ENCODE assay signal across 26 cellular contexts in the genomic region with DNA sequence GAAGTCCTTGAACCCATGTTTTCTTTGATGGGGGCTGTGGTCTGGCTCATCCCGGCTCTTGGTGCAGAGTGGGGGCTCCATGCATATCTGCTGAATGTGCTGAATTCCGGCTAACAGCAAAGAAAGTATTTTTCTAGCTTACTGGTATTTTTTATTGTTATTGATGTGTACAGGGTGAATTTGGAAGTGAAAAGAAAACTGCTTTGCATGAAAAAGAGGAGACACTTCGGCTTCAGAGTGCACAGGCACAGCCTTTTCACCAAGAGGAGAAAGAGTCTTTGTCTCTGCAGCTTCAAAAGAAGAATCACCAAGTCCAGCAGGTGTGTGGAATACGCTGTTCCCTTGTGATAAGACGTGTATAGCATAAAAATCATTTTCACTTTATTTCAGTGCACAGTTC. TPM values are rescaled to one million over a fixed set of nuclear protein-coding genes. Genes with fewer than 3 reads are reported as not detected.
DNase-seq lines count a peak whose midpoint lies in the region; ATAC-seq, FAIRE-seq and TF ChIP-seq lines count a peak whose summit lies in the region.
"Had no signal": no experiment of that assay in that cellular context is flagged by ENCODE, and none has a peak within 500 bp of the region (broad histone marks: within the 10 kb centered on the region; RNA-seq: fewer than 3 reads in every experiment).

No MANE protein-coding gene starts in this region.

- no peak for TF ChIP-seq POLR2A in K562 (conservative IDR thresholded peaks at IDR 0.05)

- H3K4me3 ChIP-seq in HUES48 (ENCODE audit: low read depth, low read length) (no peak overlapping the region), K562 (no peak overlapping the region), iPS-20b (ENCODE audit: low read length) (0 out of 2 replicates have a peak overlapping the region, but pooled peaks have one; percentile 32)
- H3K4me3 ChIP-seq: A549; BLaER1 treated with 17β-estradiol and CSF1 and Interleukin-3, amounts not matched to agents 10 nM and 100 nM; GM23248; SJSA1 had no signal

- H3K9ac ChIP-seq in HUES48 (ENCODE audit: low read depth, low read length): no peak overlapping the region
- H3K9ac ChIP-seq in K562 (ENCODE audit: insufficient read depth in 1 of 2, low read depth in 2 of 2, low read length in 2 of 2): no peak overlapping the region
- 0 out of 2 replicates have a peak overlapping the region, but pooled peaks have one; percentile 37 for H3K9ac ChIP-seq in iPS-20b (ENCODE audit: low read depth, low read length)
- H3K9ac ChIP-seq: BLaER1 treated with 17β-estradiol and CSF1 and Interleukin-3, amounts not matched to agents 10 nM and 100 nM; GM23248 had no signal

- no peaks in the 10 kb centered on the region for H3K9me1 ChIP-seq in K562 (ENCODE audit: control insufficient read depth, insufficient read depth, low read length)

- WGBS in K562 (ENCODE audit: insufficient coverage, low coverage, missing lambda C conversion rate): 93% methylated on average over 5 of the region's 5 CpGs

- H3K4me2 ChIP-seq in K562 (ENCODE audit: insufficient read depth, low read length): no peak overlapping the region
- H3K4me2 ChIP-seq: A549; BLaER1 treated with 17β-estradiol and CSF1 and Interleukin-3, amounts not matched to agents 10 nM and 100 nM had no signal

- no peaks in the 10 kb centered on the region for H4K20me1 ChIP-seq in K562 (replicated peaks; ENCODE audit: control insufficient read depth, insufficient read depth, low read length)

- no peak for DNase-seq in K562 (ENCODE audit: extremely low read depth in 1 of 4, low spot score in 3 of 4)
- no peak for DNase-seq in substantia nigra (lab: John Stamatoyannopoulos, UW)
- no peak for DNase-seq in nucleus accumbens (lab: John Stamatoyannopoulos, UW)
- no peak for DNase-seq in NCI-H187 treated with DMSO at 0.1 percent for 48 hours (lab: John Stamatoyannopoulos, UW)
- DNase-seq in central memory CD4-positive, alpha-beta T cell: no peak
- DNase-seq: AML-193; CD4-positive, alpha-beta T cell; COR-L47; GM23248; NCI-H1048; NCI-H1417; NCI-H1694; NCI-H2081; NCI-H2227 treated with DMSO at 0.1 percent for 48 hours; NCI-H510A; NCI-H69; Right ventricle myocardium superior; RPMI8226 had no signal

- in situ Hi-C loops in K562 (cut with MboI): no loop called here

- H3K27ac ChIP-seq in HUES48 (ENCODE audit: low read depth, low read length) (peak overlapping the region; percentile 21), K562 (ENCODE audit: extremely low read depth, low read depth, low read length) (no peak overlapping the region), iPS-20b (ENCODE audit: low read length) (peak overlapping the region; percentile 54), substantia nigra (ENCODE audit: low read depth, low read length, poor library complexity, severe bottlenecking) (peak overlapping the region; percentile 21)
- H3K27ac ChIP-seq: A549; BLaER1 treated with 17β-estradiol and CSF1 and Interleukin-3, amounts not matched to agents 10 nM and 100 nM; GM23248; HL-60; SJSA1 had no signal

- peaks cover 32% of the 10 kb centered on the region for H3K36me3 ChIP-seq in HUES48 (ENCODE audit: control insufficient read depth, insufficient read depth, low read length)
- peaks cover 57% of the 10 kb centered on the region for H3K36me3 ChIP-seq in K562 (ENCODE audit: control insufficient read depth, insufficient read depth, low read length)
- peaks cover 31% of the 10 kb centered on the region for H3K36me3 ChIP-seq in iPS-20b (ENCODE audit: insufficient read depth, low read depth, low read length)

- no peaks in the 10 kb centered on the region for H3K27me3 ChIP-seq in HUES48 (ENCODE audit: control insufficient read depth, insufficient read depth, low read length)
- no peaks in the 10 kb centered on the region for H3K27me3 ChIP-seq in K562 (ENCODE audit: control insufficient read depth in 2 of 2, insufficient read depth in 2 of 2, low read length in 2 of 2)
- H3K27me3 ChIP-seq in iPS-20b (ENCODE audit: insufficient read depth, low read length): no peaks in the 10 kb centered on the region
- H3K27me3 ChIP-seq: BLaER1 treated with 17β-estradiol and CSF1 and Interleukin-3, amounts not matched to agents 10 nM and 100 nM; SJSA1 had no signal

- no TSS peak for BruUV-seq in K562 (replicated peaks; lab: Mats Ljungman, UMichigan)

- CTCF ChIA-PET in K562 (lab: Yijun Ruan, JAX; ENCODE audit: low intra/inter-chr PET ratio): no interaction called here

- H3K4me1 ChIP-seq in HUES48 (ENCODE audit: control insufficient read depth, insufficient read depth, low read length) (peaks cover 6% of the 10 kb centered on the region; the same call in 1 of the 2 replicates), K562 (replicated peaks in 1 of 2; ENCODE audit: control insufficient read depth in 2 of 2, insufficient read depth in 2 of 2, low read length in 2 of 2) (peaks cover 0 to 12% of the 10 kb centered on the region in 2 experiments; a peak in 1 of 5 replicates), iPS-20b (ENCODE audit: insufficient read depth, low read length) (peaks cover 12% of the 10 kb centered on the region)
- H3K4me1 ChIP-seq: A549; BLaER1 treated with 17β-estradiol and CSF1 and Interleukin-3, amounts not matched to agents 10 nM and 100 nM; SJSA1 had no signal

- POLR2A ChIA-PET in K562 (lab: Yijun Ruan, JAX): interaction anchor here (0.5 to 1.6 kb wide), 2 partner anchors 10 to 232 kb away, joined by 3 to 6 read pairs; no protein-coding TSS in a partner anchor

- no peak for FAIRE-seq in K562 (lab: Jason Lieb, UNC)
- FAIRE-seq: A549, G401.6 had no signal

- H2AFZ ChIP-seq in K562 (ENCODE audit: low read depth, low read length): no peak overlapping the region
- H2AFZ ChIP-seq: GM23248 had no signal

- no peak for TF ChIP-seq CTCF in K562 (IDR thresholded peaks at IDR 0.05 in 2 of 3, conservative IDR thresholded peaks at IDR 0.05 in 1 of 3; ENCODE audit: insufficient read depth in 2 of 3, low read depth in 1 of 3, low read length in 3 of 3)

- TF ChIP-seq RAD21 in K562 (CRISPR knock-in tag; conservative IDR thresholded peaks at IDR 0.05 in 1 of 2, IDR thresholded peaks at IDR 0.05 in 1 of 2): no peak

- peaks cover 4% of the 10 kb centered on the region; the same call in 1 of the 2 replicates for H3K9me3 ChIP-seq in HUES48 (ENCODE audit: control insufficient read depth, insufficient read depth, low read length)
- H3K9me3 ChIP-seq in K562 (replicated peaks; ENCODE audit: control insufficient read depth, insufficient read depth, low read depth, low read length): peaks cover 16% of the 10 kb centered on the region; the same call in 1 of the 2 replicates
- H3K9me3 ChIP-seq in iPS-20b (ENCODE audit: insufficient read depth, low read depth, low read length): no peaks in the 10 kb centered on the region
- H3K9me3 ChIP-seq: A549, SJSA1 had no signal

- intact Hi-C loops in K562 (cut with micrococcal nuclease): no loop called here

- H3K79me2 ChIP-seq in K562 (ENCODE audit: control insufficient read depth, insufficient read depth, low read length): peaks cover 44% of the 10 kb centered on the region

- TF ChIP-seq EP300 in K562 (IDR thresholded peaks at IDR 0.05; ENCODE audit: low read length): no peak

- no peak for ATAC-seq in K562
- ATAC-seq: A549, HCT116 had no signal

TF ChIP-seq in K562, 482 proteins besides CTCF, POLR2A, EP300 and RAD21 (continues in another document):
- TF ChIP-seq ZNF316 (IDR thresholded peaks at IDR 0.05): peak; percentile 24; the same call in 1 of the 2 replicates

RNA-seq across cellular contexts. Expression of gene PCNT, which starts 57.6 kb away (rescaled TPM):
- total RNA-seq in K562 (2011; cell fraction: chromatin; rRNA removed; ENCODE audit: low replicate concordance): 228 and 231 TPM in 2 replicates
- 111 and 116 TPM in 2 replicates for total RNA-seq in K562 (2011; cell fraction: nucleolus; rRNA removed)
- total RNA-seq in K562 (2011; cell fraction: nucleoplasm; rRNA removed): 105 and 117 TPM in 2 replicates
- total RNA-seq in K562 (2014; rRNA removed) (31.3 and 36.8 TPM in 2 replicates), K562 (2014; rRNA removed; fragmentation: Illumina TruSeq; extraction: Trizol) (32.5 and 33.8 TPM in 2 replicates), K562 (2015; rRNA removed; fragmentation: Illumina TruSeq; extraction: Trizol) (29.7 and 30.9 TPM in 2 replicates), K562 (2021) (43.7 and 53.5 TPM in 2 replicates)
- polyA plus RNA-seq in K562 (2011; rRNA removed) (23.9 and 27.8 TPM in 2 replicates), K562 (2014; fragmentation: Illumina TruSeq; extraction: Trizol) (32.1 and 34.5 TPM in 2 replicates), K562 (2014; fragmentation: Nextera tagmentation; extraction: Ambion mirVana) (10 to 100 TPM in 1 of 2 experiments, 1 to 10 TPM in 1; 9.1 to 16.4 TPM), K562 (2014; rRNA removed) (35.9 and 41.2 TPM in 2 replicates)
- polyA plus RNA-seq in K562 (2011; cell fraction: cytosol; rRNA removed): 12.2 and 15.3 TPM in 2 replicates
- 138 and 140 TPM in 2 replicates for polyA plus RNA-seq in K562 (2011; cell fraction: nucleus; rRNA removed)
- 30.2 and 40.7 TPM in 2 replicates for polyA plus RNA-seq in K562 (2012)
- 81.0 and 84.8 TPM in 2 replicates for polyA minus RNA-seq in K562 (2011; rRNA and poly(A)+ RNA removed)
- polyA minus RNA-seq in K562 (2011; cell fraction: cytosol; rRNA and poly(A)+ RNA removed): 18.4 and 26.1 TPM in 2 replicates
- 52.5 and 71.8 TPM in 2 replicates for polyA minus RNA-seq in K562 (2011; cell fraction: nucleus; rRNA and poly(A)+ RNA removed)

RNA-seq across cellular contexts. Expression of gene C21orf58, which starts 57.9 kb away (rescaled TPM):
- total RNA-seq in K562 (2011; cell fraction: chromatin; rRNA removed; ENCODE audit: low replicate concordance): 76.9 and 158 TPM in 2 replicates
- total RNA-seq in K562 (2011; cell fraction: nucleolus; rRNA removed): 122 and 125 TPM in 2 replicates
- 94.2 and 95.7 TPM in 2 replicates for total RNA-seq in K562 (2011; cell fraction: nucleoplasm; rRNA removed)
- 20.1 and 22.4 TPM in 2 replicates for total RNA-seq in K562 (2014; rRNA removed)
- total RNA-seq in K562 (2014; rRNA removed; fragmentation: Illumina TruSeq; extraction: Trizol): 4.5 and 6.0 TPM in 2 replicates
- total RNA-seq in K562 (2015; rRNA removed; fragmentation: Illumina TruSeq; extraction: Trizol): 13.5 and 14.2 TPM in 2 replicates
- total RNA-seq in K562 (2021): 29.1 and 30.5 TPM in 2 replicates
- polyA plus RNA-seq in K562 (2011; rRNA removed): 12.4 and 16.7 TPM in 2 replicates
- 13.8 and 15.9 TPM in 2 replicates for polyA plus RNA-seq in K562 (2011; cell fraction: cytosol; rRNA removed)
- 66.8 and 97.1 TPM in 2 replicates for polyA plus RNA-seq in K562 (2011; cell fraction: nucleus; rRNA removed)
- polyA plus RNA-seq in K562 (2012): 14.5 and 40.1 TPM in 2 replicates
- 10.6 and 16.1 TPM in 2 replicates for polyA plus RNA-seq in K562 (2014; fragmentation: Illumina TruSeq; extraction: Trizol)
- 1 to 10 TPM; 1.2 to 1.9 TPM for polyA plus RNA-seq in K562 (2014; fragmentation: Nextera tagmentation; extraction: Ambion mirVana)
- polyA plus RNA-seq in K562 (2014; rRNA removed): 27.9 and 30.0 TPM in 2 replicates
- polyA minus RNA-seq in K562 (2011; rRNA and poly(A)+ RNA removed): 11.0 and 11.9 TPM in 2 replicates
- polyA minus RNA-seq in K562 (2011; cell fraction: cytosol; rRNA and poly(A)+ RNA removed): 9.0 and 10.6 TPM in 2 replicates
- 48.5 and 60.9 TPM in 2 replicates for polyA minus RNA-seq in K562 (2011; cell fraction: nucleus; rRNA and poly(A)+ RNA removed)
